ENCODE assay signal across 28 cellular contexts in genomic region chr9:23781111-23781510, GRCh38. TPM values are rescaled to one million over a fixed set of nuclear protein-coding genes. Genes with fewer than 3 reads are reported as not detected.
A peak's percentile ranks its signal among the peaks of the same experiment; 100 is the strongest.
DNase-seq lines count a peak whose midpoint lies in the region; ATAC-seq and TF ChIP-seq lines count a peak whose summit lies in the region.
"Had no signal": no experiment of that assay in that cellular context is flagged by ENCODE, and none has a peak within 500 bp of the region (broad histone marks: within the 10 kb centered on the region; RNA-seq: fewer than 3 reads in every experiment).

No MANE protein-coding gene starts in this region.

- H3K9me3 Mint-ChIP-seq in H9, result no peaks in the 10 kb centered on the region

- H3K4me3 Mint-ChIP-seq in H9, result no peak overlapping the region
- H3K4me3 Mint-ChIP-seq: CD14-positive monocyte; CD4-positive, alpha-beta memory T cell; CD4-positive, CD25-positive, alpha-beta regulatory T cell; CD8-positive, alpha-beta memory T cell had no signal

- H3K18ac ChIP-seq in H9 (ENCODE audit: insufficient read length, low read depth, low read length), result no peak overlapping the region

- H3K79me2 ChIP-seq in H9 (ENCODE audit: insufficient read depth, low read length) (peaks cover 45% of the 10 kb centered on the region; the same call in 1 of the 2 replicates), Karpas-422 (ENCODE audit: low read length) (no peaks in the 10 kb centered on the region)

- no peak for DNase-seq in H9
- peak; percentile 60 for DNase-seq in left kidney (ENCODE audit: low read depth, low spot score)
- DNase-seq in Karpas-422, result no peak
- DNase-seq in stimulated activated CD4-positive, alpha-beta T cell treated with anti-CD3 and anti-CD28 coated beads, Interleukin-1b, Interleukin-23, amount 100 ng/mL, for 48 hours, result no peak
- DNase-seq in NCI-H2107 (lab: John Stamatoyannopoulos, UW), result no peak
- DNase-seq: 8988T; ACHN; BE2C; C1 segment of cervical spinal cord; CD4-positive, alpha-beta memory T cell; CD4-positive, CD25-positive, alpha-beta regulatory T cell; CD8-positive, alpha-beta memory T cell; COR-L47; DMS 273 treated with DMSO at 0.1 percent for 48 hours; DMS153; DMS53; DMS79; DND-41; EL; GDM1 had no signal

- H3K4me3 ChIP-seq in Karpas-422 (ENCODE audit: low read length), result no peak overlapping the region
- H3K4me3 ChIP-seq: BLaER1, GM12878 had no signal

- no peak overlapping the region for H4K5ac ChIP-seq in H9 (ENCODE audit: insufficient read length, low read depth, low read length)

- H3K9me3 ChIP-seq in H9 (ENCODE audit: control insufficient read depth, low read depth, low read length) (no peaks in the 10 kb centered on the region), Karpas-422 (ENCODE audit: low read length) (no peaks in the 10 kb centered on the region)
- H3K9me3 ChIP-seq: BE2C, BLaER1 had no signal

- H3K27ac ChIP-seq in H9 (ENCODE audit: insufficient read length, low read depth, low read length) (no peak overlapping the region), VCaP (peak overlapping the region; percentile 86; the same call in 1 of the 2 replicates), Karpas-422 (ENCODE audit: low read length) (no peak overlapping the region)
- H3K27ac ChIP-seq: BLaER1 had no signal

- no peak overlapping the region for H2BK15ac ChIP-seq in H9 (ENCODE audit: low read depth, low read length)

- TF ChIP-seq CTCF in H9 (conservative IDR thresholded peaks at IDR 0.05) (no peak), VCaP (conservative IDR thresholded peaks at IDR 0.05) (no peak)

- peaks cover 63 to 64% of the 10 kb centered on the region in 2 experiments for H3K4me1 Mint-ChIP-seq in H9
- H3K4me1 Mint-ChIP-seq: CD14-positive monocyte; CD4-positive, alpha-beta memory T cell; CD4-positive, CD25-positive, alpha-beta regulatory T cell; CD8-positive, alpha-beta memory T cell had no signal

- no peaks in the 10 kb centered on the region; a peak in 1 of 7 replicates for H3K36me3 Mint-ChIP-seq in H9 (ENCODE audit: insufficient read depth in 1 of 3, low read depth in 3 of 3)
- H3K36me3 Mint-ChIP-seq: CD14-positive monocyte; CD4-positive, alpha-beta memory T cell; CD4-positive, CD25-positive, alpha-beta regulatory T cell; CD8-positive, alpha-beta memory T cell had no signal

- no peak overlapping the region for H2BK20ac ChIP-seq in H9 (ENCODE audit: low read depth, low read length, poor library complexity, severe bottlenecking)

- H3K23me2 ChIP-seq in H9 (ENCODE audit: insufficient read length, low read depth, low read length, poor library complexity, severe bottlenecking), result no peaks in the 10 kb centered on the region

- no peak overlapping the region for H4K91ac ChIP-seq in H9 (ENCODE audit: insufficient read length, low read depth, low read length)

- no peaks in the 10 kb centered on the region for H3K27me3 ChIP-seq in H9 (ENCODE audit: insufficient read depth, low read length)
- no peaks in the 10 kb centered on the region for H3K27me3 ChIP-seq in Karpas-422 (ENCODE audit: low read length)
- H3K27me3 ChIP-seq: BE2C, BLaER1 had no signal

- no peak overlapping the region for H2AK5ac ChIP-seq in H9 (ENCODE audit: insufficient read length, low read length)

- no peak overlapping the region for H2BK12ac ChIP-seq in H9 (ENCODE audit: insufficient read length, low read depth, low read length)

- H3K4ac ChIP-seq in H9 (ENCODE audit: low read depth, low read length), result no peak overlapping the region

- H3K23ac ChIP-seq in H9 (ENCODE audit: insufficient read length, low read depth, low read length), result no peak overlapping the region

- H3K9me2 ChIP-seq in Karpas-422 (replicated peaks; ENCODE audit: insufficient read depth, low read length), result no peaks in the 10 kb centered on the region

- no peaks in the 10 kb centered on the region for H3K36me3 ChIP-seq in Karpas-422 (ENCODE audit: insufficient read depth, low read length)
- H3K36me3 ChIP-seq: BE2C, BLaER1 had no signal

- H3K9ac ChIP-seq in H9 (ENCODE audit: extremely low read depth, insufficient read length, low read length) (no peak overlapping the region), Karpas-422 (ENCODE audit: low read length) (no peak overlapping the region)
- H3K9ac ChIP-seq: BLaER1 had no signal

- H4K20me1 ChIP-seq in H9 (ENCODE audit: control insufficient read depth, insufficient read depth, insufficient read length) (no peaks in the 10 kb centered on the region), Karpas-422 (ENCODE audit: insufficient read depth, low read depth, low read length) (no peaks in the 10 kb centered on the region)
- H4K20me1 ChIP-seq: BLaER1 had no signal

- H3K27ac Mint-ChIP-seq in H9, result peak overlapping the region in 2 of 3 experiments; percentile 30 to 56; a peak in 4 of 7 replicates
- H3K27ac Mint-ChIP-seq: CD14-positive monocyte; CD4-positive, CD25-positive, alpha-beta regulatory T cell; CD8-positive, alpha-beta memory T cell had no signal

- no peaks in the 10 kb centered on the region for H3K79me1 ChIP-seq in H9 (ENCODE audit: insufficient read depth, low read depth, low read length, poor library complexity, severe bottlenecking)

- no peak overlapping the region for H3K56ac ChIP-seq in H9 (ENCODE audit: insufficient read length, low read depth, low read length)

- no peak overlapping the region for H3K14ac ChIP-seq in H9 (ENCODE audit: insufficient read depth, low read length)

- no peak overlapping the region for H3T11ph ChIP-seq in H9 (ENCODE audit: low read length)

- no peak overlapping the region for H4K8ac ChIP-seq in H9 (replicated peaks; ENCODE audit: insufficient read length, low read depth, low read length)

- H2AFZ ChIP-seq in H9 (ENCODE audit: low read length) (no peak overlapping the region), Karpas-422 (ENCODE audit: low read length) (no peak overlapping the region)

- WGBS in H9 (ENCODE audit: extremely low coverage, insufficient read length, low lambda C conversion rate), result no CpG with 5 or more reads among the region's 2 CpGs

- no peak overlapping the region for H2BK5ac ChIP-seq in H9 (ENCODE audit: insufficient read length, low read length)

- H3K27me3 Mint-ChIP-seq in H9 (ENCODE audit: low read depth), result no peaks in the 10 kb centered on the region
- H3K27me3 Mint-ChIP-seq: CD4-positive, alpha-beta memory T cell; CD4-positive, CD25-positive, alpha-beta regulatory T cell had no signal

- no peak for ATAC-seq in HG03378 (IDR thresholded peaks at IDR 0.05; ENCODE audit: unreplicated experiment)
- ATAC-seq: GM12878 had no signal

- H3K4me2 ChIP-seq in H9 (ENCODE audit: insufficient read depth, insufficient read length, low read length) (no peak overlapping the region), Karpas-422 (ENCODE audit: low read depth, low read length, poor library complexity, severe bottlenecking) (no peak overlapping the region)
- H3K4me2 ChIP-seq: BLaER1 had no signal

- H3K4me1 ChIP-seq in H9 (ENCODE audit: insufficient read depth, low read length) (peaks cover 20% of the 10 kb centered on the region; the same call in 1 of the 2 replicates), Karpas-422 (ENCODE audit: low read length) (no peaks in the 10 kb centered on the region)
- H3K4me1 ChIP-seq: BE2C, BLaER1 had no signal

- no peak overlapping the region for H2BK120ac ChIP-seq in H9 (ENCODE audit: low read depth, low read length, poor library complexity, severe bottlenecking)

RNA-seq across cellular contexts. Expression of gene ELAVL2, which starts 44.9 kb away (rescaled TPM):
- 16.8 and 19.9 TPM in 2 replicates for total RNA-seq in H9 (2021)
- not detected in 2 replicates for total RNA-seq in Karpas-422 (2014; rRNA removed; shearing (Covaris generic); ENCODE audit: low replicate concordance)
- total RNA-seq: A673; CD4-positive, alpha-beta memory T cell; CD4-positive, CD25-positive, alpha-beta regulatory T cell; CD8-positive, alpha-beta memory T cell; Daoy; G401 had no signal

Comparison
In these comparisons a context has a peak if more than half of its experiments do, and no peak if none do; other contexts are left out.
1. RNA of gene ELAVL2, which starts 44.9 kb away (total RNA-seq): 16.8 to 19.9 TPM in H9; not detected in Karpas-422; every median in the first group is over 10 times any median in the second.